Comparison of ENCODE assay signal across 15 cellular contexts in genomic region chr9:132231019-132231701, GRCh38.
"Had no signal": no experiment of that assay in that cellular context is flagged by ENCODE, and none has a peak within 500 bp of the region (broad histone marks: within the 10 kb centered on the region; RNA-seq: fewer than 3 reads in every experiment).

No MANE protein-coding gene starts in this region.

- H3K4me3 Mint-ChIP-seq: naive thymus-derived CD4-positive, alpha-beta T cell; nephron progenitor cell; stimulated activated naive B cell treated with anti-CD40 and anti-IgM and Interleukin-4, amounts not matched to agents 10 μg/mL and 1 μg/mL and 100 μg/mL, for 72 hours; stimulated activated naive CD8-positive, alpha-beta T cell treated with anti-CD3 and anti-CD28 coated beads, Interleukin-15, amount 100 ng/mL, for 72 hours had no signal

- H3K9me3 Mint-ChIP-seq: naive thymus-derived CD4-positive, alpha-beta T cell; nephron progenitor cell; stimulated activated naive B cell treated with anti-CD40 and anti-IgM and Interleukin-4, amounts not matched to agents 10 μg/mL and 1 μg/mL and 100 μg/mL, for 72 hours; stimulated activated naive CD8-positive, alpha-beta T cell treated with anti-CD3 and anti-CD28 coated beads, Interleukin-15, amount 100 ng/mL, for 72 hours had no signal

- H3K27ac Mint-ChIP-seq: naive thymus-derived CD4-positive, alpha-beta T cell; nephron progenitor cell; stimulated activated naive B cell treated with anti-CD40 and anti-IgM and Interleukin-4, amounts not matched to agents 10 μg/mL and 1 μg/mL and 100 μg/mL, for 72 hours; stimulated activated naive CD8-positive, alpha-beta T cell treated with anti-CD3 and anti-CD28 coated beads, Interleukin-15, amount 100 ng/mL, for 72 hours had no signal

- ATAC-seq: esophagus mucosa; heart right ventricle; naive thymus-derived CD4-positive, alpha-beta T cell; stimulated activated naive B cell treated with anti-CD40 and anti-IgM and Interleukin-4, amounts not matched to agents 10 μg/mL and 1 μg/mL and 100 μg/mL, for 72 hours; stimulated activated naive CD8-positive, alpha-beta T cell treated with anti-CD3 and anti-CD28 coated beads, Interleukin-15, amount 100 ng/mL, for 72 hours; upper lobe of right lung had no signal

- H3K27me3 Mint-ChIP-seq: naive thymus-derived CD4-positive, alpha-beta T cell had no signal

- DNase-seq: effector memory CD4-positive, alpha-beta T cell; heart right ventricle; hypothalamus; kidney glomerular epithelial cell; mammary epithelial cell; naive thymus-derived CD4-positive, alpha-beta T cell; nephron progenitor cell; sigmoid colon; stimulated activated CD4-positive, alpha-beta T cell treated with anti-CD3 and anti-CD28 coated beads, Interleukin-2, amount 100 ng/mL, for 24 hours; stimulated activated CD4-positive, alpha-beta T cell treated with anti-CD3 and anti-CD28 coated beads, Interleukin-4, amount 100 ng/mL, for 4 hours; stimulated activated naive B cell treated with anti-CD40 and anti-IgM and Interleukin-4, amounts not matched to agents 10 μg/mL and 1 μg/mL and 100 μg/mL, for 72 hours; stimulated activated naive CD8-positive, alpha-beta T cell treated with anti-CD3 and anti-CD28 coated beads, Interleukin-15, amount 100 ng/mL, for 72 hours; testis; upper lobe of right lung had no signal

- H3K36me3 Mint-ChIP-seq: naive thymus-derived CD4-positive, alpha-beta T cell; stimulated activated naive B cell treated with anti-CD40 and anti-IgM and Interleukin-4, amounts not matched to agents 10 μg/mL and 1 μg/mL and 100 μg/mL, for 72 hours had no signal
